8 cellular contexts compared by ENCODE assay signal in genomic region chr19:49496574-49497008, GRCh38. TPM values are rescaled to one million over a fixed set of nuclear protein-coding genes. Genes with fewer than 3 reads are reported as not detected.
DNase-seq lines count a peak whose midpoint lies in the region; ATAC-seq and TF ChIP-seq lines count a peak whose summit lies in the region.

No MANE protein-coding gene starts in this region.

- H3K4me1 ChIP-seq in right atrium auricular region: peaks cover 0 to 41% of the 10 kb centered on the region in 2 donors
- peaks cover 33 to 41% of the 10 kb centered on the region in 2 donors for H3K4me1 ChIP-seq in mucosa of rectum (ENCODE audit: control insufficient read depth in 2 of 2, insufficient read depth in 2 of 2, low read length in 2 of 2)

- DNase-seq in right atrium auricular region (ENCODE audit: low spot score): no peak
- DNase-seq in left cardiac atrium: no peak
- no peak for DNase-seq in cardiac fibroblast (ENCODE audit: low read depth in 2 of 2)
- no peak for DNase-seq in NCI-H748 (lab: John Stamatoyannopoulos, UW; ENCODE audit: unreplicated experiment)
- no peak for DNase-seq in globus pallidus (ENCODE audit: low spot score)
- no peak for DNase-seq in NCI-H2171 (lab: John Stamatoyannopoulos, UW)

- H3K36me3 ChIP-seq in right atrium auricular region: peaks cover 50% of the 10 kb centered on the region
- H3K36me3 ChIP-seq in mucosa of rectum (ENCODE audit: control insufficient read depth in 2 of 2, insufficient read depth in 2 of 2, low read length in 2 of 2): peaks cover 39 to 41% of the 10 kb centered on the region in 2 donors

- intact Hi-C loops in left cardiac atrium (cut with DNase I): loop anchor here in 1 of 2 donors (5.0 kb wide), 1 partner anchor 61 kb away; no protein-coding TSS in a partner anchor

- no peak for TF ChIP-seq CTCF in right atrium auricular region (IDR thresholded peaks at IDR 0.05)
- no peak for TF ChIP-seq CTCF in cardiac fibroblast (IDR thresholded peaks at IDR 0.05; ENCODE audit: low read depth, low read length)

- peak overlapping the region; percentile 96 to 98 for H3K4me3 ChIP-seq in right atrium auricular region
- H3K4me3 ChIP-seq in cardiac fibroblast (replicated peaks in 1 of 2; ENCODE audit: low read depth in 2 of 2, low read length in 2 of 2): peak overlapping the region; percentile 79 to 94
- peak overlapping the region; percentile 84 to 94 for H3K4me3 ChIP-seq in mucosa of rectum (ENCODE audit: low read length in 2 of 2)

- no peaks in the 10 kb centered on the region for H3K27me3 ChIP-seq in right atrium auricular region
- H3K27me3 ChIP-seq in mucosa of rectum (ENCODE audit: control insufficient read depth in 2 of 2, insufficient read depth in 2 of 2, low read length in 2 of 2): no peaks in the 10 kb centered on the region

- H3K27ac ChIP-seq in right atrium auricular region: peak overlapping the region; percentile 98
- peak overlapping the region; percentile 90 to 97 for H3K27ac ChIP-seq in mucosa of rectum (ENCODE audit: low read depth in 2 of 2, low read length in 2 of 2)

- peak overlapping the region; percentile 95 to 100 for H3K9ac ChIP-seq in mucosa of rectum (ENCODE audit: low read depth in 1 of 2, low read length in 2 of 2)

- ATAC-seq in left cardiac atrium (no peak), GM18498 (IDR thresholded peaks at IDR 0.05; ENCODE audit: unreplicated experiment) (no peak)

- H3K9me3 ChIP-seq in right atrium auricular region: no peaks in the 10 kb centered on the region
- no peaks in the 10 kb centered on the region for H3K9me3 ChIP-seq in mucosa of rectum (ENCODE audit: control insufficient read depth in 2 of 2, low read length in 2 of 2)

RNA-seq across cellular contexts. Expression of gene RPS11, which starts 0.4 kb away (rescaled TPM):
- total RNA-seq in right atrium auricular region: 1,000 to 10,000 TPM; 1,048 to 2,648 TPM
- 1,000 to 10,000 TPM; 1,060 to 1,184 TPM for total RNA-seq in left cardiac atrium

RNA-seq across cellular contexts. Expression of gene RPL13A, which starts 9.2 kb away (rescaled TPM):
- total RNA-seq in right atrium auricular region (1,000 to 10,000 TPM in 1 of 2 donors, 100 to 1,000 TPM in 1; 765 to 1,868 TPM), left cardiac atrium (1,000 to 10,000 TPM; 1,559 to 1,594 TPM)

RNA-seq across cellular contexts. Expression of gene FCGRT, which starts 15.9 kb away (rescaled TPM):
- total RNA-seq in right atrium auricular region (100 to 1,000 TPM in 1 of 2 donors, 10 to 100 TPM in 1; 98.2 to 123 TPM), left cardiac atrium (100 to 1,000 TPM; 156 to 202 TPM)

RNA-seq across cellular contexts. Expression of gene FLT3LG, which starts 22.6 kb away (rescaled TPM):
- total RNA-seq in right atrium auricular region (1 to 10 TPM; 1.1 to 2.6 TPM), left cardiac atrium (1 to 10 TPM; 4.9 to 6.0 TPM)

RNA-seq across cellular contexts. Expression of gene RCN3, which starts 31.2 kb away (rescaled TPM):
- 10 to 100 TPM; 15.8 to 17.2 TPM for total RNA-seq in right atrium auricular region
- total RNA-seq in left cardiac atrium: 10 to 100 TPM; 27.3 to 34.9 TPM
